In the genomic region with DNA sequence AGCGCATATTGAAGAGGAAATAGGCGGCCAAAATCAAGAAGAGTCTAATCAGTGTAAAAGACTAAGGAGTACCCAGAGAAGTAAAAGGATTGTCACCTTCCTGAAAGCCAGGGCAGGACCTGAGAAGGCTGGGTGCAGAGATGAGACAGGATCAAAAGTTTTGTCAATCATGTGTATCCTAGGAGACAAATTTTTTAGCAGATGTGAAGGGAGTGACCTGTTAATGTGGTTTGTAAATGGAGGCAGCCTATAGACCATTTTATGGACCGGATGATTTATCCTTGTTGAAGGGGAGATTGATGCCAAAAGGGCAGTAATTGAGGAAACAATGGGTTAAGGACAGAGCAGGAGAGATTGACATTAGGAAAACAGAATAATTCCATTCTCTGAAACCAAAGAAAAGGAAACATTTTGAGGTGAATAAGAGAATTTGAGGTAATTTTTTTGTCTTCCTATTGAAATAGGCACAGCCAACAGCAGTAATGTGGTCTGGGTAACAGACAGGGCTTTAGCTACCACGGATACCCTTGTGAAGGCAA, we compare ENCODE assay signal across 8 cellular contexts. TPM values are rescaled to one million over a fixed set of nuclear protein-coding genes. Genes with fewer than 3 reads are reported as not detected.
DNase-seq lines count a peak whose midpoint lies in the region; ATAC-seq, FAIRE-seq and TF ChIP-seq lines count a peak whose summit lies in the region.

No MANE protein-coding gene starts in this region.

- no peak for TF ChIP-seq POLR2A in K562 (conservative IDR thresholded peaks at IDR 0.05)

- DNase-seq in NCI-H2171 treated with DMSO at 0.1 percent for 48 hours (lab: John Stamatoyannopoulos, UW) = peak; percentile 3
- no peak for DNase-seq in NCI-H2171 (lab: John Stamatoyannopoulos, UW)
- peak; percentile 14 for DNase-seq in HS-27A (ENCODE audit: low read depth)
- peak in 2 of 4 experiments; percentile 27 for DNase-seq in K562 (ENCODE audit: extremely low read depth in 1 of 4, low spot score in 3 of 4)
- DNase-seq in activated CD4-positive, alpha-beta T cell treated with anti-CD3 and anti-CD28 coated beads, Interleukin-2, amount 50 U/mL, for 48 hours = no peak
- DNase-seq in cerebellar nuclear complex (lab: John Stamatoyannopoulos, UW) = no peak

- intact Hi-C loops in K562 (cut with micrococcal nuclease) = loop anchor here (5.0 kb wide), 1 partner anchor 85 kb away; the partner anchor contains the start of gene SMCHD1

- no peak for FAIRE-seq in K562 (lab: Jason Lieb, UNC)

- no peak for TF ChIP-seq EP300 in K562 (IDR thresholded peaks at IDR 0.05; ENCODE audit: low read length)
- no peak for TF ChIP-seq EP300 in neural cell (conservative IDR thresholded peaks at IDR 0.05; ENCODE audit: poor library complexity, severe bottlenecking)

- peak overlapping the region; percentile 92 for H3K4me2 ChIP-seq in K562 (ENCODE audit: insufficient read depth, low read length)
- H3K4me2 ChIP-seq in neural cell (ENCODE audit: low read length) = peak overlapping the region; percentile 83

- no peaks in the 10 kb centered on the region for H3F3A ChIP-seq in neural cell (ENCODE audit: insufficient read depth, low read length, poor library complexity, severe bottlenecking)

- in situ Hi-C loops in K562 (cut with MboI) = no loop called here

- H3K27me3 ChIP-seq in K562 (ENCODE audit: control insufficient read depth in 2 of 2, insufficient read depth in 2 of 2, low read length in 2 of 2) = no peaks in the 10 kb centered on the region
- H3K27me3 ChIP-seq in neural cell (ENCODE audit: insufficient read depth, low read depth, low read length) = no peaks in the 10 kb centered on the region

- H3K9ac ChIP-seq in K562 (ENCODE audit: insufficient read depth in 1 of 2, low read depth in 2 of 2, low read length in 2 of 2) (peak overlapping the region; percentile 96 to 100), neural cell (ENCODE audit: low read length) (no peak overlapping the region)

- H2AFZ ChIP-seq in K562 (ENCODE audit: low read depth, low read length) (peak overlapping the region; percentile 99), neural cell (ENCODE audit: low read depth, low read length) (no peak overlapping the region)

- H3K27ac ChIP-seq in K562 (ENCODE audit: extremely low read depth, low read depth, low read length) = peak overlapping the region; percentile 98
- no peak overlapping the region for H3K27ac ChIP-seq in neural cell (ENCODE audit: low read length)

- 2% methylated on average over 4 of the region's 4 CpGs for WGBS in K562 (ENCODE audit: insufficient coverage, low coverage, missing lambda C conversion rate)

- H3K36me3 ChIP-seq in K562 (ENCODE audit: control insufficient read depth, insufficient read depth, low read length) (peaks cover 31% of the 10 kb centered on the region), neural cell (ENCODE audit: insufficient read depth, low read length) (no peaks in the 10 kb centered on the region)

- H3K9me3 ChIP-seq in K562 (replicated peaks; ENCODE audit: control insufficient read depth, insufficient read depth, low read depth, low read length) = no peaks in the 10 kb centered on the region
- H3K9me3 ChIP-seq in neural cell (ENCODE audit: low read length) = no peaks in the 10 kb centered on the region

- ATAC-seq in K562 = peak; percentile 26
- ATAC-seq in GM18520 (IDR thresholded peaks at IDR 0.05; ENCODE audit: unreplicated experiment) = no peak

- POLR2A ChIA-PET in K562 (lab: Yijun Ruan, JAX) = interaction anchor here (0.6 to 4.5 kb wide), 10 partner anchors 9 to 423 kb away, joined by 3 to 18 read pairs (median 4); no protein-coding TSS in a partner anchor

- no peak for TF ChIP-seq RAD21 in K562 (CRISPR knock-in tag; conservative IDR thresholded peaks at IDR 0.05 in 1 of 2, IDR thresholded peaks at IDR 0.05 in 1 of 2)
- TF ChIP-seq RAD21 in neural cell (conservative IDR thresholded peaks at IDR 0.05) = no peak

- peaks cover 78% of the 10 kb centered on the region for H3K79me2 ChIP-seq in K562 (ENCODE audit: control insufficient read depth, insufficient read depth, low read length)
- H3K79me2 ChIP-seq in neural cell (replicated peaks; ENCODE audit: insufficient read depth, low read length) = peaks cover 38% of the 10 kb centered on the region

- CTCF ChIA-PET in K562 (lab: Yijun Ruan, JAX; ENCODE audit: low intra/inter-chr PET ratio) = no interaction called here

- H3K4me3 ChIP-seq in K562 (peak overlapping the region; percentile 61), neural cell (ENCODE audit: low read length) (peak overlapping the region; percentile 77)

- no peaks in the 10 kb centered on the region for H3K9me2 ChIP-seq in neural cell (ENCODE audit: insufficient read depth, low read length)

- H3K4me1 ChIP-seq in K562 (replicated peaks in 1 of 2; ENCODE audit: control insufficient read depth in 2 of 2, insufficient read depth in 2 of 2, low read length in 2 of 2) = peaks cover 10 to 18% of the 10 kb centered on the region in 2 experiments; a peak in 3 of 5 replicates

- H4K20me1 ChIP-seq in K562 (replicated peaks; ENCODE audit: control insufficient read depth, insufficient read depth, low read length) = no peaks in the 10 kb centered on the region
- H4K20me1 ChIP-seq in neural cell (ENCODE audit: insufficient read depth) = no peaks in the 10 kb centered on the region

- TSS peak; percentile 65 for BruUV-seq in K562 (replicated peaks; lab: Mats Ljungman, UMichigan)

- H3K9me1 ChIP-seq in K562 (ENCODE audit: control insufficient read depth, insufficient read depth, low read length) = no peaks in the 10 kb centered on the region

- TF ChIP-seq CTCF in K562 (IDR thresholded peaks at IDR 0.05 in 2 of 3, conservative IDR thresholded peaks at IDR 0.05 in 1 of 3; ENCODE audit: insufficient read depth in 2 of 3, low read depth in 1 of 3, low read length in 3 of 3) (no peak), neural cell (IDR thresholded peaks at IDR 0.05; ENCODE audit: poor library complexity, severe bottlenecking) (no peak)

TF ChIP-seq in neural cell, 6 proteins besides CTCF, POLR2A, EP300 and RAD21:
- no peak for TF ChIP-seq POLR2AphosphoS5 (IDR thresholded peaks at IDR 0.05)

RNA-seq across cellular contexts. Expression of gene NDC80, which starts 0.9 kb away (rescaled TPM):
- 68.9 and 113 TPM in 2 replicates for total RNA-seq in K562 (2011; cell fraction: chromatin; rRNA removed; ENCODE audit: low replicate concordance)
- total RNA-seq in K562 (2011; cell fraction: nucleolus; rRNA removed) = 48.7 and 60.1 TPM in 2 replicates
- 79.1 and 126 TPM in 2 replicates for total RNA-seq in K562 (2011; cell fraction: nucleoplasm; rRNA removed)
- total RNA-seq in K562 (2014; rRNA removed) (68.1 and 71.1 TPM in 2 replicates), K562 (2014; rRNA removed; fragmentation: Illumina TruSeq; extraction: Trizol) (90.9 and 113 TPM in 2 replicates), K562 (2015; rRNA removed; fragmentation: Illumina TruSeq; extraction: Trizol) (66.7 and 70.4 TPM in 2 replicates), K562 (2021) (57.0 and 65.2 TPM in 2 replicates)
- polyA plus RNA-seq in K562 (2011; rRNA removed) (74.9 and 85.7 TPM in 2 replicates), K562 (2014; fragmentation: Illumina TruSeq; extraction: Trizol) (79.2 and 83.3 TPM in 2 replicates), K562 (2014; fragmentation: Nextera tagmentation; extraction: Ambion mirVana) (10 to 100 TPM; 89.3 to 97.9 TPM), K562 (2014; rRNA removed) (72.0 and 82.2 TPM in 2 replicates), neural cell (1.7 and 1.9 TPM in 2 replicates)
- 15.8 and 23.4 TPM in 2 replicates for polyA plus RNA-seq in K562 (2011; cell fraction: cytosol; rRNA removed)
- polyA plus RNA-seq in K562 (2011; cell fraction: nucleus; rRNA removed) = 45.5 and 71.8 TPM in 2 replicates
- 57.1 and 60.2 TPM in 2 replicates for polyA plus RNA-seq in K562 (2012)
- 79.0 and 99.1 TPM in 2 replicates for polyA minus RNA-seq in K562 (2011; rRNA and poly(A)+ RNA removed)
- 29.9 and 36.9 TPM in 2 replicates for polyA minus RNA-seq in K562 (2011; cell fraction: cytosol; rRNA and poly(A)+ RNA removed)
- 63.4 and 97.6 TPM in 2 replicates for polyA minus RNA-seq in K562 (2011; cell fraction: nucleus; rRNA and poly(A)+ RNA removed)
- polyA minus RNA-seq in neural cell = 2.4 and 3.2 TPM in 2 replicates

RNA-seq across cellular contexts. Expression of gene METTL4, which starts 0.9 kb away (rescaled TPM):
- 33.8 and 79.6 TPM in 2 replicates for total RNA-seq in K562 (2011; cell fraction: chromatin; rRNA removed; ENCODE audit: low replicate concordance)
- total RNA-seq in K562 (2011; cell fraction: nucleolus; rRNA removed) = 12.7 and 20.7 TPM in 2 replicates
- 26.4 and 52.7 TPM in 2 replicates for total RNA-seq in K562 (2011; cell fraction: nucleoplasm; rRNA removed)
- total RNA-seq in K562 (2014; rRNA removed) (7.9 and 12.3 TPM in 2 replicates), K562 (2014; rRNA removed; fragmentation: Illumina TruSeq; extraction: Trizol) (25.6 and 27.9 TPM in 2 replicates), K562 (2015; rRNA removed; fragmentation: Illumina TruSeq; extraction: Trizol) (17.2 and 19.8 TPM in 2 replicates), K562 (2021) (19.3 and 22.5 TPM in 2 replicates)
- polyA plus RNA-seq in K562 (2011; rRNA removed) (26.6 and 28.2 TPM in 2 replicates), K562 (2014; fragmentation: Illumina TruSeq; extraction: Trizol) (19.8 and 22.1 TPM in 2 replicates), K562 (2014; fragmentation: Nextera tagmentation; extraction: Ambion mirVana) (10 to 100 TPM; 27.1 to 32.8 TPM), K562 (2014; rRNA removed) (17.0 and 18.5 TPM in 2 replicates), neural cell (12.0 and 12.7 TPM in 2 replicates)
- 5.1 and 17.4 TPM in 2 replicates for polyA plus RNA-seq in K562 (2011; cell fraction: cytosol; rRNA removed)
- polyA plus RNA-seq in K562 (2011; cell fraction: nucleus; rRNA removed) = 13.5 and 24.2 TPM in 2 replicates
- 16.2 and 17.7 TPM in 2 replicates for polyA plus RNA-seq in K562 (2012)
- polyA minus RNA-seq in K562 (2011; rRNA and poly(A)+ RNA removed) = 28.0 and 34.2 TPM in 2 replicates
- polyA minus RNA-seq in K562 (2011; cell fraction: cytosol; rRNA and poly(A)+ RNA removed) = 7.4 and 9.9 TPM in 2 replicates
- 10.9 and 27.9 TPM in 2 replicates for polyA minus RNA-seq in K562 (2011; cell fraction: nucleus; rRNA and poly(A)+ RNA removed)
- 17.8 and 27.4 TPM in 2 replicates for polyA minus RNA-seq in neural cell

Comparison
In these comparisons a context has a peak if more than half of its experiments do, and no peak if none do; other contexts are left out.
1. DNase-seq: peak in NCI-H2171 treated with DMSO at 0.1 percent for 48 hours (single experiment) and HS-27A (single experiment); none in NCI-H2171 (single experiment), activated CD4-positive, alpha-beta T cell treated with anti-CD3 and anti-CD28 coated beads, Interleukin-2, amount 50 U/mL, for 48 hours (0 of 2) and cerebellar nuclear complex (0 of 2).